1 cellular context compared by ENCODE assay signal in the genomic region with DNA sequence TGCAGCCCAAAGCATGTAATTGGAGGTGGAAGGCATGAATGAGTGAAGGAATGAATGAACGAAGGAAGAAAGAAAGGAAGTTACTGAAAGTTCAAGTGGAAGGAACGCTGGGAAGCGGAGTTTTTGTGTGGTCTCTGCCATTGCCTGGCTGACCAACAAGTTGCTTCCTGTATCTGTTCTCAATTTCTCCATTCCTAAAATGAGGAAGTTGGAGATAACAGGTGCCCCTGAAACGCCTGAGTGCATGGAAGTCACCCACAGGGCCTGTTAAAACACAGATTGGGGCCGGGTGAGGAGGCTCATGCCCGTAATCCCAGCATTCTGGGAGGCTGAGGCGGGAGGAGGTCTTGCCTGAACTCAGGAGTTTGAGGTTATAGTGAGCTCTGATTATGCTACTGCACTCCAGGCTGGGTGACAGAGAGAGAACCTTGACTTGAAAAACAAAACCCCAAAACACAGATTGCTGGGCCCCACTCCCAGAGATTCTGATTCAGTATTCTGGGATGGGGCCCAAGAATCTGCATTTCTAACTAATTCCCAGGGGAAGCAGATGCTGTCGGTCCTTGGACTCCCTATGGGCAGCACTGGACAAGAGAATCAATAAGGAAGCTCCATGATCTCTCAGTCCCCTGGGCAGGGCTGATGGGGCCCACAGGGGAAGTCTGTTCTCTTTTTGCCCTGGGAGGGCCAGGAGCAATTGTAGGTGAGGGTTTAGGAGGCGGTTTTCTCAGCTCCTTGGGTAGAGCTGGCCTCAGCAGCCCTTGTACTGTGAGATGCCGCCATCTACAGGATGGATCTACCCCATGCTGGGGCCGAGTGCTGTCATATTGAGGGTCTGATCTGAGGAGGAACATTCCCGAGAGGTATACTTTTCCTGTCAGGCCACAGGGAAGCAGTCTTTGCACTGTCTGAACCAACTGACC.
TF ChIP-seq lines count a peak whose summit lies in the region.

No MANE protein-coding gene starts in this region.

TF ChIP-seq in HepG2, 621 proteins besides CTCF, POLR2A, EP300 and RAD21 (continues in another document):
- TF ChIP-seq ZBTB39 (CRISPR knock-in tag; IDR thresholded peaks at IDR 0.05) = no peak
- TF ChIP-seq ZNF350 (CRISPR knock-in tag; IDR thresholded peaks at IDR 0.05; ENCODE audit: borderline replicate concordance, low read depth) = peak; percentile 20; the same call in 1 of the 2 replicates
- TF ChIP-seq HMG20B (CRISPR knock-in tag; conservative IDR thresholded peaks at IDR 0.05) = no peak
- no peak for TF ChIP-seq ATRX (CRISPR knock-in tag; IDR thresholded peaks at IDR 0.05; ENCODE audit: borderline replicate concordance)
- TF ChIP-seq ZNF687 (CRISPR knock-in tag; IDR thresholded peaks at IDR 0.05) = peak; percentile 19; the same call in 1 of the 2 replicates
- no peak for TF ChIP-seq RBM39 (IDR thresholded peaks at IDR 0.05; ENCODE audit: low read depth, low read length, poor library complexity, severe bottlenecking)
- TF ChIP-seq, protein P1, sequence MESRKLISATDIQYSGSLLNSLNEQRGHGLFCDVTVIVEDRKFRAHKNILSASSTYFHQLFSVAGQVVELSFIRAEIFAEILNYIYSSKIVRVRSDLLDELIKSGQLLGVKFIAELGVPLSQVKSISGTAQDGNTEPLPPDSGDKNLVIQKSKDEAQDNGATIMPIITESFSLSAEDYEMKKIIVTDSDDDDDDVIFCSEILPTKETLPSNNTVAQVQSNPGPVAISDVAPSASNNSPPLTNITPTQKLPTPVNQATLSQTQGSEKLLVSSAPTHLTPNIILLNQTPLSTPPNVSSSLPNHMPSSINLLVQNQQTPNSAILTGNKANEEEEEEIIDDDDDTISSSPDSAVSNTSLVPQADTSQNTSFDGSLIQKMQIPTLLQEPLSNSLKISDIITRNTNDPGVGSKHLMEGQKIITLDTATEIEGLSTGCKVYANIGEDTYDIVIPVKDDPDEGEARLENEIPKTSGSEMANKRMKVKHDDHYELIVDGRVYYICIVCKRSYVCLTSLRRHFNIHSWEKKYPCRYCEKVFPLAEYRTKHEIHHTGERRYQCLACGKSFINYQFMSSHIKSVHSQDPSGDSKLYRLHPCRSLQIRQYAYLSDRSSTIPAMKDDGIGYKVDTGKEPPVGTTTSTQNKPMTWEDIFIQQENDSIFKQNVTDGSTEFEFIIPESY (CRISPR knock-in tag; IDR thresholded peaks at IDR 0.05) = 0 out of 2 replicates have a peak, but pooled peaks have one; percentile 11
- TF ChIP-seq ZSCAN25 (CRISPR knock-in tag; IDR thresholded peaks at IDR 0.05) = no peak
- TF ChIP-seq NRL (CRISPR knock-in tag; IDR thresholded peaks at IDR 0.05; ENCODE audit: borderline replicate concordance) = no peak
- TF ChIP-seq NR0B2 (CRISPR knock-in tag; IDR thresholded peaks at IDR 0.05) = no peak
- 0 out of 2 replicates have a peak, but pooled peaks have one; percentile 32 for TF ChIP-seq ELF1 (CRISPR knock-in tag; IDR thresholded peaks at IDR 0.05)
- TF ChIP-seq ZNF143 (CRISPR knock-in tag; IDR thresholded peaks at IDR 0.05) = peak; percentile 61; the same call in 1 of the 2 replicates
- no peak for TF ChIP-seq ZNF7 (CRISPR knock-in tag; IDR thresholded peaks at IDR 0.05)
- TF ChIP-seq SKI (IDR thresholded peaks at IDR 0.05; ENCODE audit: partially characterized antibody) = no peak
- peak; percentile 7; the same call in 1 of the 2 replicates for TF ChIP-seq ETV5 (CRISPR knock-in tag; IDR thresholded peaks at IDR 0.05; ENCODE audit: borderline replicate concordance)
- no peak for TF ChIP-seq ZNF142 (CRISPR knock-in tag; IDR thresholded peaks at IDR 0.05)
- 0 out of 2 replicates have a peak, but pooled peaks have one; percentile 29 for TF ChIP-seq KDM5B (CRISPR knock-in tag; IDR thresholded peaks at IDR 0.05; ENCODE audit: borderline replicate concordance)
- no peak for TF ChIP-seq KDM6A (CRISPR knock-in tag; IDR thresholded peaks at IDR 0.05; ENCODE audit: low read depth)
- TF ChIP-seq TFDP1 (CRISPR knock-in tag; IDR thresholded peaks at IDR 0.05; ENCODE audit: borderline replicate concordance) = peak; percentile 19; the same call in 1 of the 2 replicates
- TF ChIP-seq, protein P2, sequence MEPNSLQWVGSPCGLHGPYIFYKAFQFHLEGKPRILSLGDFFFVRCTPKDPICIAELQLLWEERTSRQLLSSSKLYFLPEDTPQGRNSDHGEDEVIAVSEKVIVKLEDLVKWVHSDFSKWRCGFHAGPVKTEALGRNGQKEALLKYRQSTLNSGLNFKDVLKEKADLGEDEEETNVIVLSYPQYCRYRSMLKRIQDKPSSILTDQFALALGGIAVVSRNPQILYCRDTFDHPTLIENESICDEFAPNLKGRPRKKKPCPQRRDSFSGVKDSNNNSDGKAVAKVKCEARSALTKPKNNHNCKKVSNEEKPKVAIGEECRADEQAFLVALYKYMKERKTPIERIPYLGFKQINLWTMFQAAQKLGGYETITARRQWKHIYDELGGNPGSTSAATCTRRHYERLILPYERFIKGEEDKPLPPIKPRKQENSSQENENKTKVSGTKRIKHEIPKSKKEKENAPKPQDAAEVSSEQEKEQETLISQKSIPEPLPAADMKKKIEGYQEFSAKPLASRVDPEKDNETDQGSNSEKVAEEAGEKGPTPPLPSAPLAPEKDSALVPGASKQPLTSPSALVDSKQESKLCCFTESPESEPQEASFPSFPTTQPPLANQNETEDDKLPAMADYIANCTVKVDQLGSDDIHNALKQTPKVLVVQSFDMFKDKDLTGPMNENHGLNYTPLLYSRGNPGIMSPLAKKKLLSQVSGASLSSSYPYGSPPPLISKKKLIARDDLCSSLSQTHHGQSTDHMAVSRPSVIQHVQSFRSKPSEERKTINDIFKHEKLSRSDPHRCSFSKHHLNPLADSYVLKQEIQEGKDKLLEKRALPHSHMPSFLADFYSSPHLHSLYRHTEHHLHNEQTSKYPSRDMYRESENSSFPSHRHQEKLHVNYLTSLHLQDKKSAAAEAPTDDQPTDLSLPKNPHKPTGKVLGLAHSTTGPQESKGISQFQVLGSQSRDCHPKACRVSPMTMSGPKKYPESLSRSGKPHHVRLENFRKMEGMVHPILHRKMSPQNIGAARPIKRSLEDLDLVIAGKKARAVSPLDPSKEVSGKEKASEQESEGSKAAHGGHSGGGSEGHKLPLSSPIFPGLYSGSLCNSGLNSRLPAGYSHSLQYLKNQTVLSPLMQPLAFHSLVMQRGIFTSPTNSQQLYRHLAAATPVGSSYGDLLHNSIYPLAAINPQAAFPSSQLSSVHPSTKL (CRISPR knock-in tag; IDR thresholded peaks at IDR 0.05) = peak; percentile 32; the same call in 1 of the 2 replicates
- TF ChIP-seq BHLHE40 (IDR thresholded peaks at IDR 0.05; ENCODE audit: low read length) = 0 out of 2 replicates have a peak, but pooled peaks have one; percentile 38
- 0 out of 2 replicates have a peak, but pooled peaks have one; percentile 24 for TF ChIP-seq THAP11 (CRISPR knock-in tag; IDR thresholded peaks at IDR 0.05)
- no peak for TF ChIP-seq NFE2 (CRISPR knock-in tag; IDR thresholded peaks at IDR 0.05)
- TF ChIP-seq PLSCR1 (CRISPR knock-in tag; IDR thresholded peaks at IDR 0.05; ENCODE audit: borderline replicate concordance) = no peak
